8 cellular contexts compared by ENCODE assay signal in the genomic region with DNA sequence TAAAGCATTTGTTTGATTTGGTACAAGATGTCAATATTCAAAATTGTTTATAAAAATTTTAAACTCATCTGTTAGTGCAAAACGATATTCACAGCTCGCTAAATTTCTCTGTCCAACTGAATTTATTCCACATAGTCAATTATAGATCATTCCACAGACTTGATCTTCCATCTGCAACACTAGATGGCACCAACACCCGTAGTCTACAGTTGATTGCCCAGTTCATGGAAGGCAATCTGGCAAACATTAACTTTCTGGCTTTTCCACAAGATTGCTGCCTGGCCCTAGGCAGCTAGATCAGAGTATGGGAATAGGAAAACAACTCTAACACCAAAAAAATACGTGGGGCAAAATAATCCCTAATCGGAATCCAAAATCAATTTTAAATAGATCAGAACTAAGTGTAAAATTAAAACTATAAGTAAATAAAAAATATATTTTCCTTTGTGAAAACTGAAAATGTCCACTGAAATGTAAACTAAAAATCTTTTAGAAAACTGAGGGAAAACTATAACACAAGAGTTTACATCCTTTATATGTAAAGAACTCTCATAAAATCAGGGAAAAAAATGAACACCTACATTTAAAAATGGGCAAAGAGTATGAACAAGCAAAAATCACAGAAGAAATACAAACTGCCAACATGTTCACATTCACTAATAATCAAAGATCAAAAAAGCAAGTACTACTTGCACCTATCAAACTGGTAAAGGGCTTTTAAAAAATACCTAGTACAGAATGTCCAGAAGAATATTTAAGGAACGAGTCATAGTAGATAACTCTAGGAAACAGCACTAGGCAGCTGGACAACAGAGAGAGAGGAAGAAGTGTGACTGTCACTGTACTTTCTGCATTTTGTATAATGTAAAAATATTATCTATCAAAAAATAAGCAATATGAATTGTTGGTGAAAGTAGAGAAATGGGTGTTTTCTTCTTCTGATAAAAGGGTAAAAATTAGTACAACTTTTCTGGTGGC. TPM values are rescaled to one million over a fixed set of nuclear protein-coding genes. Genes with fewer than 3 reads are reported as not detected.
DNase-seq lines count a peak whose midpoint lies in the region; ATAC-seq and TF ChIP-seq lines count a peak whose summit lies in the region.

No MANE protein-coding gene starts in this region.

- TF ChIP-seq CTCF in AG09319 (IDR thresholded peaks at IDR 0.05; ENCODE audit: low read depth, low read length) (peak; percentile 73), GM10248 (IDR thresholded peaks at IDR 0.05; ENCODE audit: control extremely low read depth, extremely low read depth, low read depth, missing control alignments) (peak; percentile 66), fibroblast of the aortic adventitia (IDR thresholded peaks at IDR 0.05; ENCODE audit: insufficient read depth, low read length) (peak; percentile 68), osteoblast (IDR thresholded peaks at IDR 0.05; ENCODE audit: extremely low read depth, low read depth, low read length) (peak; percentile 74)

- peak; percentile 70 for DNase-seq in AG09319 (ENCODE audit: extremely low read depth, low read depth)
- no peak for DNase-seq in GM10248 (ENCODE audit: extremely low spot score)
- peak; percentile 52 for DNase-seq in NCI-H226
- peak; percentile 8 to 35 for DNase-seq in activated CD4-positive, alpha-beta T cell treated with anti-CD3 and anti-CD28 coated beads, Interleukin-2, amount 50 U/mL, for 48 hours
- DNase-seq in fibroblast of the aortic adventitia (ENCODE audit: low read depth): peak; percentile 88
- DNase-seq in osteoblast (ENCODE audit: insufficient read length, low spot score, missing footprints): peak; percentile 63

- POLR2A ChIA-PET in GM10248 (lab: Yijun Ruan, JAX): no interaction called here

- no peak overlapping the region for H3K27ac ChIP-seq in osteoblast (ENCODE audit: low read depth, low read length)

- peaks cover 3% of the 10 kb centered on the region for H3K36me3 ChIP-seq in osteoblast (ENCODE audit: insufficient read depth, low read length)

- no peak for ATAC-seq in HG03439 (IDR thresholded peaks at IDR 0.05; ENCODE audit: unreplicated experiment)
- ATAC-seq in GM21717 (IDR thresholded peaks at IDR 0.05; ENCODE audit: unreplicated experiment): no peak

- H2AFZ ChIP-seq in osteoblast (ENCODE audit: low read length): no peak overlapping the region

- CTCF ChIA-PET in GM10248 (lab: Yijun Ruan, JAX): interaction anchor here (0.9 to 3.5 kb wide), 15 partner anchors 10 to 167 kb away, joined by 3 to 30 read pairs (median 6); no protein-coding TSS in a partner anchor

- H3K4me3 ChIP-seq in fibroblast of the aortic adventitia (ENCODE audit: low read depth, low read length) (no peak overlapping the region), osteoblast (ENCODE audit: insufficient read depth, low read length) (no peak overlapping the region)

- H4K20me1 ChIP-seq in osteoblast (ENCODE audit: insufficient read depth, low read length): peaks cover 72% of the 10 kb centered on the region

- H3K79me2 ChIP-seq in osteoblast (ENCODE audit: insufficient read depth, low read length): peaks cover 100% of the 10 kb centered on the region

- no peaks in the 10 kb centered on the region for H3K9me3 ChIP-seq in osteoblast (ENCODE audit: low read depth, low read length)

- H3K4me1 ChIP-seq in osteoblast (ENCODE audit: insufficient read depth, low read length): peaks cover 55% of the 10 kb centered on the region

- H3K27me3 ChIP-seq in osteoblast (ENCODE audit: insufficient read depth, low read length): no peaks in the 10 kb centered on the region

- H3K4me2 ChIP-seq in osteoblast (ENCODE audit: insufficient read depth, low read length): peak overlapping the region; percentile 11

RNA-seq across cellular contexts. Expression of a gene that starts 35.0 kb away (rescaled TPM):
- total RNA-seq in fibroblast of the aortic adventitia (ENCODE audit: low replicate concordance) (357 and 1,117 TPM in 2 replicates), osteoblast (316 and 355 TPM in 2 replicates)
